In the genomic region with DNA sequence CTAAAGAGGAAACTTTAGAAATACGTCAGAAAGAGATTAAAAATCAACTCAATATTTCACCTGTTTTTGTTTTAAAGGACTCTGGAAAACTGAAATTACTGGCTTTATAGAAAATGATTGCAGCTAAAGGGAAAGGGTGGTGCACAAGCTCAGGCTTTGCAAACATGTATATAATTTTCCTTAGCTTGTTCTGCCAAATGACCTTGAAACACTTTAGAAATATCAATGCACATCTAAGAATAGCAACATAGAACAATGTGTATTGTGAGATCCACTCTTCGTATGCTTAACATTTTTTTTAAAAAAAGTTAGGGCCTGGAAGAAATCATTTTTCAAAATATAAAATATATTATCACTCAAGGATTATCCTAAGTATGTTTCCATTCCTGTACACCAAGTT, we compare ENCODE assay signal across 27 cellular contexts.
DNase-seq lines count a peak whose midpoint lies in the region; ATAC-seq, FAIRE-seq and TF ChIP-seq lines count a peak whose summit lies in the region.
"Had no signal": no experiment of that assay in that cellular context is flagged by ENCODE, and none has a peak within 500 bp of the region (broad histone marks: within the 10 kb centered on the region; RNA-seq: fewer than 3 reads in every experiment).

No MANE protein-coding gene starts in this region.

- CTCF ChIA-PET in endothelial cell of umbilical vein (lab: Charles Lee): interaction anchor here (0.6 to 1.4 kb wide), 2 partner anchors 12 to 13 kb away, joined by 3 to 4 read pairs; no protein-coding TSS in a partner anchor

- no peak overlapping the region for H3K9ac ChIP-seq in endothelial cell of umbilical vein (replicated peaks; ENCODE audit: extremely low read depth, insufficient read depth, low read length)
- H3K9ac ChIP-seq: BLaER1 treated with 17β-estradiol and CSF1 and Interleukin-3, amounts not matched to agents 10 nM and 100 nM had no signal

- TF ChIP-seq POLR2A in heart left ventricle (IDR thresholded peaks at IDR 0.05): no peak
- no peak for TF ChIP-seq POLR2A in endothelial cell of umbilical vein (IDR thresholded peaks at IDR 0.05; ENCODE audit: low read depth, low read length)

- no peak overlapping the region for H3K4me2 ChIP-seq in endothelial cell of umbilical vein (ENCODE audit: insufficient read depth, low read length)
- H3K4me2 ChIP-seq: A549; BLaER1 treated with 17β-estradiol and CSF1 and Interleukin-3, amounts not matched to agents 10 nM and 100 nM had no signal

- H3K9me3 ChIP-seq in right cardiac atrium (ENCODE audit: control insufficient read depth, low read length): no peaks in the 10 kb centered on the region
- no peaks in the 10 kb centered on the region for H3K9me3 ChIP-seq in heart left ventricle
- H3K9me3 ChIP-seq in right atrium auricular region: no peaks in the 10 kb centered on the region
- no peaks in the 10 kb centered on the region for H3K9me3 ChIP-seq in endothelial cell of umbilical vein (replicated peaks; ENCODE audit: control insufficient read depth, insufficient read depth, low read length)
- H3K9me3 ChIP-seq: A549; BLaER1 treated with 17β-estradiol and CSF1 and Interleukin-3, amounts not matched to agents 10 nM and 100 nM; Caco-2 had no signal

- dilution Hi-C loops in endothelial cell of umbilical vein (cut with MboI; ENCODE audit: extremely low pct_ligation_motif_present, low sequenced_read_pairs): no loop called here

- H3K4me3 ChIP-seq in right cardiac atrium (ENCODE audit: low read length) (no peak overlapping the region), heart left ventricle (no peak overlapping the region), right atrium auricular region (no peak overlapping the region), endothelial cell of umbilical vein (replicated peaks in 1 of 3; ENCODE audit: insufficient read depth in 1 of 3, low read depth in 1 of 3, low read length in 3 of 3) (no peak overlapping the region)
- H3K4me3 ChIP-seq: A549; BLaER1 treated with 17β-estradiol and CSF1 and Interleukin-3, amounts not matched to agents 10 nM and 100 nM; GM12878 had no signal

- intact Hi-C loops in Right ventricle myocardium superior (cut with DNase I): no loop called here
- intact Hi-C loops in right cardiac atrium (cut with DNase I): no loop called here
- intact Hi-C loops in heart left ventricle (cut with DNase I): loop anchor here in 1 of 10 donors (5.0 kb wide), 1 partner anchor 48 kb away; no protein-coding TSS in a partner anchor
- intact Hi-C loops in left cardiac atrium (cut with DNase I): no loop called here
- intact Hi-C loops in left ventricle myocardium superior (cut with micrococcal nuclease): no loop called here
- intact Hi-C loops in endothelial cell of umbilical vein (cut with micrococcal nuclease): no loop called here

- no peak overlapping the region for H2AFZ ChIP-seq in endothelial cell of umbilical vein (ENCODE audit: low read depth, low read length)

- H3K27me3 ChIP-seq in right cardiac atrium (ENCODE audit: control insufficient read depth, insufficient read depth): no peaks in the 10 kb centered on the region
- H3K27me3 ChIP-seq in heart left ventricle: no peaks in the 10 kb centered on the region
- H3K27me3 ChIP-seq in right atrium auricular region: no peaks in the 10 kb centered on the region
- H3K27me3 ChIP-seq in endothelial cell of umbilical vein (ENCODE audit: control insufficient read depth in 2 of 2, insufficient read depth in 2 of 2, low read length in 2 of 2): no peaks in the 10 kb centered on the region
- H3K27me3 ChIP-seq: BLaER1 treated with 17β-estradiol and CSF1 and Interleukin-3, amounts not matched to agents 10 nM and 100 nM had no signal

- no peak for FAIRE-seq in endothelial cell of umbilical vein (lab: Jason Lieb, UNC)
- FAIRE-seq: GM12878, GM12892, GM18507 had no signal

- H3K4me1 ChIP-seq in right cardiac atrium (ENCODE audit: control insufficient read depth, insufficient read depth, low read length) (peaks cover 4% of the 10 kb centered on the region), heart left ventricle (peaks cover 0 to 33% (median 8%) of the 10 kb centered on the region in 12 donors), right atrium auricular region (peaks cover 0 to 11% of the 10 kb centered on the region in 2 donors), endothelial cell of umbilical vein (ENCODE audit: control insufficient read depth, extremely low read depth, insufficient read depth, low read length) (no peaks in the 10 kb centered on the region)
- H3K4me1 ChIP-seq: Caco-2 had no signal

- no TSS peak for BruUV-seq in endothelial cell of umbilical vein (replicated peaks; lab: Mats Ljungman, UMichigan)

- ATAC-seq in Right ventricle myocardium superior (ENCODE audit: poor library complexity) (peak; percentile 46), right cardiac atrium (no peak), heart left ventricle (no peak), left cardiac atrium (no peak), left ventricle myocardium superior (peak; percentile 54)
- ATAC-seq: A549; CD8-positive, alpha-beta T cell; GM12878 had no signal

- H3K79me2 ChIP-seq in endothelial cell of umbilical vein (ENCODE audit: control insufficient read depth, insufficient read depth, low read length): no peaks in the 10 kb centered on the region

- no peak overlapping the region for H3K27ac ChIP-seq in right cardiac atrium (ENCODE audit: low read length)
- H3K27ac ChIP-seq in heart left ventricle: peak overlapping the region in 7 of 12 donors; percentile 8 to 67 (median 28)
- no peak overlapping the region for H3K27ac ChIP-seq in right atrium auricular region
- no peak overlapping the region for H3K27ac ChIP-seq in endothelial cell of umbilical vein (ENCODE audit: insufficient read depth, low read depth, low read length)
- H3K27ac ChIP-seq: 22Rv1; BLaER1 treated with 17β-estradiol and CSF1 and Interleukin-3, amounts not matched to agents 10 nM and 100 nM; C4-2B had no signal

- H3K36me3 ChIP-seq in heart left ventricle (no peaks in the 10 kb centered on the region), right atrium auricular region (no peaks in the 10 kb centered on the region), endothelial cell of umbilical vein (ENCODE audit: control insufficient read depth in 2 of 2, extremely low read depth in 1 of 2, insufficient read depth in 2 of 2, low read length in 2 of 2) (no peaks in the 10 kb centered on the region)

- no peaks in the 10 kb centered on the region for H3K9me1 ChIP-seq in endothelial cell of umbilical vein (replicated peaks; ENCODE audit: control insufficient read depth, extremely low read depth, insufficient read depth, low read length)

- POLR2A ChIA-PET in endothelial cell of umbilical vein (lab: Charles Lee): no interaction called here

- DNase-seq in Right ventricle myocardium superior (no peak), right cardiac atrium (no peak), heart left ventricle (no peak), left cardiac atrium (no peak), left ventricle myocardium superior (no peak), right atrium auricular region (ENCODE audit: low spot score) (no peak), endothelial cell of umbilical vein (ENCODE audit: low read depth, low spot score) (peak; percentile 42), D341Med (ENCODE audit: low spot score) (no peak)
- DNase-seq: AML-193; Caco-2; Calu3; CD4-positive, alpha-beta T cell; CD8-positive, alpha-beta T cell; DMS 273 treated with DMSO at 0.1 percent for 48 hours; DMS153; DMS53; DMS79; DND-41; EL; GDM1 had no signal

- WGBS in right cardiac atrium: 50% methylated on average over 2 of the region's 2 CpGs
- 38 to 45% (median 41%) methylated on average over 2 of the region's 2 CpGs for WGBS in heart left ventricle, 4 donors

- TF ChIP-seq CTCF in heart left ventricle (IDR thresholded peaks at IDR 0.05) (no peak), right atrium auricular region (IDR thresholded peaks at IDR 0.05) (no peak), endothelial cell of umbilical vein (IDR thresholded peaks at IDR 0.05; ENCODE audit: extremely low read depth in 1 of 2, insufficient read depth in 1 of 2, low read depth in 1 of 2, low read length in 2 of 2) (no peak)

- no peaks in the 10 kb centered on the region for H4K20me1 ChIP-seq in endothelial cell of umbilical vein (replicated peaks; ENCODE audit: control insufficient read depth, extremely low read depth, insufficient read depth, low read length)
- H4K20me1 ChIP-seq: BLaER1 treated with 17β-estradiol and CSF1 and Interleukin-3, amounts not matched to agents 10 nM and 100 nM had no signal

TF ChIP-seq in endothelial cell of umbilical vein, 7 proteins besides CTCF, POLR2A, EP300 and RAD21:
- no peak for TF ChIP-seq POLR2AphosphoS5 (IDR thresholded peaks at IDR 0.05; ENCODE audit: insufficient read depth, low read depth, low read length)
- no peak for TF ChIP-seq JUN (IDR thresholded peaks at IDR 0.05; ENCODE audit: borderline replicate concordance, insufficient read depth, insufficient read length, low read depth)
- no peak for TF ChIP-seq MYC (IDR thresholded peaks at IDR 0.05; ENCODE audit: low read depth, low read length)
- no peak for TF ChIP-seq EZH2 (IDR thresholded peaks at IDR 0.05; ENCODE audit: borderline replicate concordance, low read depth, low read length, severe bottlenecking)
- TF ChIP-seq FOS (IDR thresholded peaks at IDR 0.05; ENCODE audit: borderline replicate concordance, insufficient read depth, low read length): no peak
- no peak for TF ChIP-seq GATA2 (IDR thresholded peaks at IDR 0.05; ENCODE audit: insufficient read depth, insufficient read length, low read depth, low read length)
- TF ChIP-seq MAX (IDR thresholded peaks at IDR 0.05; ENCODE audit: insufficient read depth, insufficient read length): no peak
TF ChIP-seq in endothelial cell of umbilical vein: peak in this region for 0.

Comparison
In these comparisons a context has a peak if more than half of its experiments do, and no peak if none do; other contexts are left out.
1. ATAC-seq: peak in Right ventricle myocardium superior (single experiment) and left ventricle myocardium superior (single experiment); none in right cardiac atrium (0 of 2), heart left ventricle (0 of 4) and left cardiac atrium (0 of 2).
2. H3K27ac ChIP-seq: peak in heart left ventricle (7 of 12); none in right cardiac atrium (single experiment), right atrium auricular region (0 of 2) and endothelial cell of umbilical vein (single experiment).